Comparison of ENCODE assay signal across 14 cellular contexts in the genomic region with DNA sequence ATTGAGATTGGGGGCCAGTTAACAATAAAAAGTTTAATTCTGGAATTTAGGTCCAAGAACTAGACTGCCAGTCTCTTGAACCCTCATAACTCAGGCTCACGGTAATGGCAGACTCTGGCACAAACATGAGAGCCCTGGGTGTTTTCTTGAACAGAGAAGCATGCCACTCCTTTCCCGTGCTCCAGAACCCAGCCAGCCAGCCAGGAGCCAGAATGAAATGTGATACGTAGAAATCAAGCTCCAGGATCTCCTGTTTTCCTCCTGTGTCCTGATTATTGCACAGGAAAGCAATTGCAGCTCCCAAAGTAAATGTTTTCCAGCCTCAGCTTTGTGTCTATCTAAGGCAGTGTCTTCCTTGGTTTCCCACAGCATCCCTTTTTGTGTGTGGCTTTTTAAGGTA. TPM values are rescaled to one million over a fixed set of nuclear protein-coding genes. Genes with fewer than 3 reads are reported as not detected.
DNase-seq lines count a peak whose midpoint lies in the region; TF ChIP-seq lines count a peak whose summit lies in the region.
"Had no signal": no experiment of that assay in that cellular context is flagged by ENCODE, and none has a peak within 500 bp of the region (broad histone marks: within the 10 kb centered on the region; RNA-seq: fewer than 3 reads in every experiment).

No MANE protein-coding gene starts in this region.

- H3K4me3 ChIP-seq in LNCaP clone FGC (ENCODE audit: low read depth, low read length) (no peak overlapping the region), dorsolateral prefrontal cortex (no peak overlapping the region), coronary artery (no peak overlapping the region)
- H3K4me3 ChIP-seq: esophagus muscularis mucosa, transverse colon had no signal

- DNase-seq in COR-L47 (lab: John Stamatoyannopoulos, UW) (peak; percentile 27), LNCaP clone FGC (ENCODE audit: low read depth) (peak; percentile 18), NCI-H510A (lab: John Stamatoyannopoulos, UW) (peak; percentile 38), fibroblast of gingiva (ENCODE audit: low read depth) (peak; percentile 6), dorsolateral prefrontal cortex (no peak), SW 1271 (lab: John Stamatoyannopoulos, UW) (no peak), SW480 (ENCODE audit: low spot score) (no peak), coronary artery (ENCODE audit: low spot score) (no peak)
- DNase-seq: activated CD4-positive, alpha-beta T cell treated with anti-CD3 and anti-CD28 coated beads, Interleukin-2, amount 10 ng/mL, durations not matched to agents 24 days and 14 days; activated naive CD8-positive, alpha-beta T cell treated with anti-CD3 and anti-CD28 coated beads, Interleukin-2, amount 50 U/mL, for 24 hours; RPMI8226; stimulated activated CD4-positive, alpha-beta T cell treated with anti-CD3 and anti-CD28 coated beads, Interleukin-1b, Interleukin-23, amount 100 ng/mL, for 48 hours; transverse colon had no signal

- H3K27me3 ChIP-seq in dorsolateral prefrontal cortex, result no peaks in the 10 kb centered on the region
- H3K27me3 ChIP-seq: esophagus muscularis mucosa, transverse colon had no signal

- peak overlapping the region in 2 of 59 donors; percentile 3 to 11 for H3K27ac ChIP-seq in dorsolateral prefrontal cortex
- no peak overlapping the region for H3K27ac ChIP-seq in coronary artery
- H3K27ac ChIP-seq: esophagus muscularis mucosa, transverse colon had no signal

- TF ChIP-seq CTCF in LNCaP clone FGC (IDR thresholded peaks at IDR 0.05; ENCODE audit: control insufficient read depth, extremely low read depth, insufficient read depth) (no peak), dorsolateral prefrontal cortex (IDR thresholded peaks at IDR 0.05 in 54 of 56, conservative IDR thresholded peaks at IDR 0.05 in 2 of 56; ENCODE audit: low read depth in 1 of 56, partially characterized antibody in 56 of 56) (no peak), coronary artery (IDR thresholded peaks at IDR 0.05) (no peak)

- intact Hi-C loops in dorsolateral prefrontal cortex (cut with DNase I), result no loop called here

RNA-seq across cellular contexts. Expression of a gene that starts 46.2 kb away (rescaled TPM):
- 10 to 100 TPM; 16.2 to 36.1 (median 25.5) TPM for total RNA-seq in dorsolateral prefrontal cortex

Comparison
In these comparisons a context has a peak if more than half of its experiments do, and no peak if none do; other contexts are left out.
1. DNase-seq: peak in COR-L47 (single experiment), LNCaP clone FGC (single experiment), NCI-H510A (single experiment) and fibroblast of gingiva (single experiment); none in dorsolateral prefrontal cortex (0 of 10), SW 1271 (0 of 2), SW480 (single experiment) and coronary artery (single experiment).